Comparison of ENCODE assay signal across 16 cellular contexts in the genomic region with DNA sequence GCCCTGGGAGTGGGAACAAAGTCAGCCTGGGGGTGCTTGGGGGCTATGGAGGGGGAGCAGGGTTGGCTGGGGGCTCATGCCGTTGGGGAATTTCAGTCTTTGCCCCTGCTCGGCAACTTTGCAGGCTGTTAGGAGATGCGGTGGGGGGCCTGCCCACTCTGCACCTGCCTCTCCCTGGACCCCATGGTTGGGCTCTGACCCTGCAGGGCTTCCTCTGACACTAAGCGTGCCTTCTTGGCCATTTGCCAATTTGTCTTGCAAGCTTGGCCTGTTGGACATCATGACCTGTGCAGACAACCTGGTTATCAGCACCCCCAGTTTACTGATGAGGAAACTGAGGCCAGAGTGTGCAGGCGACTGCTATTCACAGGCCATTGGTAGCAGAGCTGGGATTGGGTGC. TPM values are rescaled to one million over a fixed set of nuclear protein-coding genes. Genes with fewer than 3 reads are reported as not detected.
DNase-seq lines count a peak whose midpoint lies in the region; ATAC-seq and TF ChIP-seq lines count a peak whose summit lies in the region.
"Had no signal": no experiment of that assay in that cellular context is flagged by ENCODE, and none has a peak within 500 bp of the region (broad histone marks: within the 10 kb centered on the region; RNA-seq: fewer than 3 reads in every experiment).

No MANE protein-coding gene starts in this region.

- H2AFZ ChIP-seq in trophoblast cell (ENCODE audit: insufficient read depth, low read length, poor library complexity): no peak overlapping the region
- H2AFZ ChIP-seq: GM23338 had no signal

- H3K79me1 ChIP-seq in trophoblast cell (ENCODE audit: low read length): no peaks in the 10 kb centered on the region

- no peak overlapping the region for H3K27ac ChIP-seq in right atrium auricular region
- peak overlapping the region; percentile 45 for H3K27ac ChIP-seq in muscle layer of colon (ENCODE audit: low read depth, low read length)
- peak overlapping the region; percentile 80 for H3K27ac ChIP-seq in upper lobe of right lung
- H3K27ac ChIP-seq in trophoblast cell (ENCODE audit: low read depth, low read length): no peak overlapping the region

- H4K8ac ChIP-seq in trophoblast cell (ENCODE audit: low read depth, low read length): no peak overlapping the region

- no peak overlapping the region for H3K18ac ChIP-seq in trophoblast cell (ENCODE audit: low read length)

- H3K27me3 Mint-ChIP-seq in activated T-helper 17 cell treated with anti-CD3 and anti-CD28 coated beads, Interleukin-2, amount 50 U/mL, for 72 hours: no peaks in the 10 kb centered on the region

- H3K27me3 ChIP-seq in right atrium auricular region (no peaks in the 10 kb centered on the region), muscle layer of colon (ENCODE audit: control insufficient read depth in 1 of 2, insufficient read depth in 2 of 2, low read length in 2 of 2) (no peaks in the 10 kb centered on the region), upper lobe of right lung (no peaks in the 10 kb centered on the region), trophoblast cell (ENCODE audit: insufficient read depth, low read length) (no peaks in the 10 kb centered on the region)
- H3K27me3 ChIP-seq: heart left ventricle had no signal

- peak overlapping the region; percentile 99 for H3K27ac Mint-ChIP-seq in activated T-helper 17 cell treated with anti-CD3 and anti-CD28 coated beads, Interleukin-2, amount 50 U/mL, for 72 hours
- H3K27ac Mint-ChIP-seq: GM23338, WTC11 had no signal

- peaks cover 0 to 31% of the 10 kb centered on the region in 2 donors for H3K4me1 ChIP-seq in right atrium auricular region
- peaks cover 5% of the 10 kb centered on the region for H3K4me1 ChIP-seq in muscle layer of colon (ENCODE audit: insufficient read depth, low read length)
- peaks cover 48% of the 10 kb centered on the region for H3K4me1 ChIP-seq in upper lobe of right lung
- H3K4me1 ChIP-seq in trophoblast cell (ENCODE audit: control insufficient read depth in 1 of 2, insufficient read depth in 2 of 2, low read length in 2 of 2): no peaks in the 10 kb centered on the region

- no peak overlapping the region for H3K4me2 ChIP-seq in trophoblast cell (ENCODE audit: low read length)
- H3K4me2 ChIP-seq: GM23338 had no signal

- H3K9me3 ChIP-seq in right atrium auricular region (no peaks in the 10 kb centered on the region), muscle layer of colon (ENCODE audit: low read length) (no peaks in the 10 kb centered on the region), upper lobe of right lung (no peaks in the 10 kb centered on the region), trophoblast cell (ENCODE audit: insufficient read depth, low read depth, low read length) (peaks cover 8% of the 10 kb centered on the region)

- no peak overlapping the region for H3K4ac ChIP-seq in trophoblast cell (ENCODE audit: low read depth, low read length)

- TF ChIP-seq CTCF in right atrium auricular region (IDR thresholded peaks at IDR 0.05): no peak
- no peak for TF ChIP-seq CTCF in upper lobe of right lung (IDR thresholded peaks at IDR 0.05)

- DNase-seq in left ventricle myocardium superior: peak; percentile 10
- no peak for DNase-seq in right atrium auricular region (ENCODE audit: low spot score)
- DNase-seq in upper lobe of right lung: no peak
- no peak for DNase-seq in DMS153 (lab: John Stamatoyannopoulos, UW)
- DNase-seq in trophoblast cell: no peak
- DNase-seq: left cardiac atrium; NCI-H1417 treated with DMSO at 0.1 percent for 48 hours; stimulated activated naive CD4-positive, alpha-beta T cell treated with Interleukin-2 at 50 U/mL for 16 hours had no signal

- no peak overlapping the region for H2BK5ac ChIP-seq in trophoblast cell (ENCODE audit: low read depth, low read length, poor library complexity)

- H3K9me3 Mint-ChIP-seq in activated T-helper 17 cell treated with anti-CD3 and anti-CD28 coated beads, Interleukin-2, amount 50 U/mL, for 72 hours: peaks cover 4% of the 10 kb centered on the region
- H3K9me3 Mint-ChIP-seq: GM23338 had no signal

- H3K4me1 Mint-ChIP-seq in activated T-helper 17 cell treated with anti-CD3 and anti-CD28 coated beads, Interleukin-2, amount 50 U/mL, for 72 hours: peaks cover 52% of the 10 kb centered on the region

- H3K14ac ChIP-seq in trophoblast cell (ENCODE audit: low read length): no peak overlapping the region

- intact Hi-C loops in left ventricle myocardium superior (cut with micrococcal nuclease): no loop called here
- intact Hi-C loops in upper lobe of right lung (cut with DNase I): no loop called here

- H3K36me3 ChIP-seq in right atrium auricular region: no peaks in the 10 kb centered on the region
- H3K36me3 ChIP-seq in muscle layer of colon (ENCODE audit: insufficient read depth, low read length): no peaks in the 10 kb centered on the region
- H3K36me3 ChIP-seq in upper lobe of right lung: no peaks in the 10 kb centered on the region
- no peaks in the 10 kb centered on the region for H3K36me3 ChIP-seq in trophoblast cell (ENCODE audit: control insufficient read depth in 1 of 2, insufficient read depth in 2 of 2, low read length in 2 of 2)
- H3K36me3 ChIP-seq: heart left ventricle had no signal

- H2BK12ac ChIP-seq in trophoblast cell (ENCODE audit: low read length): no peak overlapping the region

- no peak overlapping the region for H2BK120ac ChIP-seq in trophoblast cell (ENCODE audit: insufficient read depth, low read length, poor library complexity)

- H4K91ac ChIP-seq in trophoblast cell (ENCODE audit: low read depth, low read length): no peak overlapping the region

- WGBS in trophoblast cell (ENCODE audit: extremely low coverage, insufficient coverage, insufficient read length): no CpG with 5 or more reads among the region's 5 CpGs

- H2AK5ac ChIP-seq in trophoblast cell (ENCODE audit: low read length): no peak overlapping the region

- H4K12ac ChIP-seq in trophoblast cell (ENCODE audit: low read depth, low read length): no peak overlapping the region

- peak overlapping the region; percentile 96 for H3K4me3 Mint-ChIP-seq in activated T-helper 17 cell treated with anti-CD3 and anti-CD28 coated beads, Interleukin-2, amount 50 U/mL, for 72 hours
- H3K4me3 Mint-ChIP-seq: GM23338, WTC11 had no signal

- H3K36me3 Mint-ChIP-seq in activated T-helper 17 cell treated with anti-CD3 and anti-CD28 coated beads, Interleukin-2, amount 50 U/mL, for 72 hours (ENCODE audit: low read depth): peaks cover 72% of the 10 kb centered on the region
- H3K36me3 Mint-ChIP-seq: WTC11 had no signal

- H3K9ac ChIP-seq in muscle layer of colon (ENCODE audit: low read length): no peak overlapping the region
- H3K9ac ChIP-seq in trophoblast cell (ENCODE audit: low read length): no peak overlapping the region

- ATAC-seq in left ventricle myocardium superior (no peak), upper lobe of right lung (no peak), GM21576 (IDR thresholded peaks at IDR 0.05; ENCODE audit: unreplicated experiment) (no peak)
- no peak for ATAC-seq in activated T-helper 17 cell treated with anti-CD3 and anti-CD28 coated beads, Interleukin-2, amount 50 U/mL, for 72 hours (replicated peaks)
- ATAC-seq: heart left ventricle, Panc1, sciatic nerve, WTC11 had no signal

- no peak overlapping the region for H3K23ac ChIP-seq in trophoblast cell (ENCODE audit: low read length)

- no peaks in the 10 kb centered on the region for H3K79me2 ChIP-seq in trophoblast cell (ENCODE audit: control insufficient read depth, insufficient read depth, low read length, poor library complexity)

- H3K4me3 ChIP-seq in right atrium auricular region (no peak overlapping the region), muscle layer of colon (ENCODE audit: low read depth in 1 of 2, low read length in 2 of 2) (no peak overlapping the region), upper lobe of right lung (peak overlapping the region; percentile 6), trophoblast cell (ENCODE audit: low read depth, low read length) (no peak overlapping the region)
- H3K4me3 ChIP-seq: GM23338 had no signal

RNA-seq across cellular contexts. Expression of a gene that starts 14.6 kb away (rescaled TPM):
- total RNA-seq in left ventricle myocardium superior: 8.3 TPM
- 10 to 100 TPM in 1 of 2 donors, 1 to 10 TPM in 1; 8.5 to 17.1 TPM for total RNA-seq in right atrium auricular region
- total RNA-seq in activated T-helper 17 cell treated with anti-CD3 and anti-CD28 coated beads, Interleukin-2, amount 50 U/mL, for 72 hours: 100 to 1,000 TPM; 156 to 173 TPM
- total RNA-seq in upper lobe of right lung: 88.1 TPM
- 5.7 and 6.0 TPM in 2 replicates for polyA plus RNA-seq in trophoblast cell (2013)

Comparison
In these comparisons a context has a peak if more than half of its experiments do, and no peak if none do; other contexts are left out.
1. H3K27ac ChIP-seq: peak in muscle layer of colon (single experiment) and upper lobe of right lung (single experiment); none in right atrium auricular region (0 of 2) and trophoblast cell (single experiment).